ENCODE assay signal across 14 cellular contexts in genomic region chr2:27001851-27002369, GRCh38.
"Had no signal": no experiment of that assay in that cellular context is flagged by ENCODE, and none has a peak within 500 bp of the region (broad histone marks: within the 10 kb centered on the region; RNA-seq: fewer than 3 reads in every experiment).

No MANE protein-coding gene starts in this region.

- H3K9me3 ChIP-seq: colonic mucosa, gastroesophageal sphincter, tibial nerve had no signal

- ATAC-seq: activated CD4-positive, alpha-beta T cell treated with anti-CD3 and anti-CD28 coated beads for 36 hours; activated CD8-positive, alpha-beta T cell treated with anti-CD3 and anti-CD28 coated beads for 36 hours; activated T-cell treated with anti-CD3 and anti-CD28 coated beads, Interleukin-2, amount 50 U/mL, for 72 hours; gastroesophageal sphincter had no signal

- H3K36me3 Mint-ChIP-seq: activated naive CD8-positive, alpha-beta T cell treated with anti-CD3 and anti-CD28 coated beads, Interleukin-2, amount 10 ng/mL, durations not matched to agents 7 days and 5 days; mesothelial cell of epicardium had no signal

- FAIRE-seq: kidney had no signal

- H3K4me3 ChIP-seq: colonic mucosa, gastroesophageal sphincter, tibial nerve had no signal

- H3K27ac ChIP-seq: colonic mucosa, gastroesophageal sphincter, tibial nerve had no signal

- H3K4me3 Mint-ChIP-seq: activated CD4-positive, alpha-beta T cell treated with anti-CD3 and anti-CD28 coated beads for 36 hours; activated CD8-positive, alpha-beta T cell treated with anti-CD3 and anti-CD28 coated beads for 36 hours; activated naive CD8-positive, alpha-beta T cell treated with anti-CD3 and anti-CD28 coated beads, Interleukin-2, amount 10 ng/mL, durations not matched to agents 7 days and 5 days; activated T-cell treated with anti-CD3 and anti-CD28 coated beads, Interleukin-2, amount 50 U/mL, for 72 hours; mesothelial cell of epicardium; neural crest cell had no signal

- H3K9me3 Mint-ChIP-seq: activated CD8-positive, alpha-beta T cell treated with anti-CD3 and anti-CD28 coated beads for 36 hours; activated naive CD8-positive, alpha-beta T cell treated with anti-CD3 and anti-CD28 coated beads, Interleukin-2, amount 10 ng/mL, durations not matched to agents 7 days and 5 days; activated T-cell treated with anti-CD3 and anti-CD28 coated beads, Interleukin-2, amount 50 U/mL, for 72 hours; mesothelial cell of epicardium; neural crest cell had no signal

- H3K36me3 ChIP-seq: colonic mucosa, gastroesophageal sphincter, tibial nerve had no signal

- DNase-seq: activated CD4-positive, alpha-beta T cell treated with anti-CD3 and anti-CD28 coated beads for 36 hours; activated CD8-positive, alpha-beta memory T cell treated with anti-CD3 and anti-CD28 coated beads, Interleukin-2, amount 50 U/mL, for 4 hours; activated CD8-positive, alpha-beta T cell treated with anti-CD3 and anti-CD28 coated beads for 36 hours; activated naive CD8-positive, alpha-beta T cell treated with anti-CD3 and anti-CD28 coated beads, Interleukin-2, amount 10 ng/mL, durations not matched to agents 7 days and 5 days; activated T-cell treated with anti-CD3 and anti-CD28 coated beads, Interleukin-2, amount 50 U/mL, for 72 hours; aorta; colonic mucosa; kidney; stimulated activated CD4-positive, alpha-beta T cell treated with anti-CD3 and anti-CD28 coated beads, Interleukin-4, amount 100 ng/mL, for 4 hours; T-helper 9 cell had no signal

- H3K4me1 Mint-ChIP-seq: activated CD4-positive, alpha-beta T cell treated with anti-CD3 and anti-CD28 coated beads for 36 hours; activated naive CD8-positive, alpha-beta T cell treated with anti-CD3 and anti-CD28 coated beads, Interleukin-2, amount 10 ng/mL, durations not matched to agents 7 days and 5 days had no signal

- H3K4me1 ChIP-seq: colonic mucosa, gastroesophageal sphincter, tibial nerve had no signal

- H3K27ac Mint-ChIP-seq: activated CD4-positive, alpha-beta T cell treated with anti-CD3 and anti-CD28 coated beads for 36 hours; activated CD8-positive, alpha-beta T cell treated with anti-CD3 and anti-CD28 coated beads for 36 hours; activated naive CD8-positive, alpha-beta T cell treated with anti-CD3 and anti-CD28 coated beads, Interleukin-2, amount 10 ng/mL, durations not matched to agents 7 days and 5 days; activated T-cell treated with anti-CD3 and anti-CD28 coated beads, Interleukin-2, amount 50 U/mL, for 72 hours; mesothelial cell of epicardium had no signal

- H3K27me3 ChIP-seq: colonic mucosa, gastroesophageal sphincter, tibial nerve had no signal
